15 cellular contexts compared by ENCODE assay signal in the genomic region with DNA sequence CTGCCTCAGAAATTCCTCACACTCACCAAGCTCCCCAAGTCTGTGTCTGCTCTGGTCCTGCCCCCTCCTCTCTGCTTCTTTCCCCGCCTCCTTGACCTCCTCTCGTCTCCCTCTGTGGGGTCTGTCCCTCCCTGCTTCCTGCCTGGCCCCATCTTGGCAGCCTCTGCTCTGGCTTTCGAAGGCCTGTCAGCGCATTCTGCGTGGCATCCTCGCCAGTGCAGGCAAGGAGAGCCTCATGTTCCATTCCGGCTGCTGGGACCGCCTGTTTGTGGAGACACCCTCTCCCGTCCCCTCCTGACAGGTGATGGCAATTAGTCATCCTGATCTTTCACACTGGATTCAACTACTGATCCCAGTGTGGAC. TPM values are rescaled to one million over a fixed set of nuclear protein-coding genes. Genes with fewer than 3 reads are reported as not detected.
DNase-seq lines count a peak whose midpoint lies in the region; ATAC-seq, FAIRE-seq and TF ChIP-seq lines count a peak whose summit lies in the region.
"Had no signal": no experiment of that assay in that cellular context is flagged by ENCODE, and none has a peak within 500 bp of the region (broad histone marks: within the 10 kb centered on the region; RNA-seq: fewer than 3 reads in every experiment).

No MANE protein-coding gene starts in this region.

- peak; percentile 21 to 31 for ATAC-seq in right cardiac atrium
- ATAC-seq in heart right ventricle: no peak
- ATAC-seq in HG03521 (IDR thresholded peaks at IDR 0.05; ENCODE audit: unreplicated experiment): no peak
- ATAC-seq: HepG2 had no signal

- peaks cover 28% of the 10 kb centered on the region for H3K27me3 Mint-ChIP-seq in astrocyte (ENCODE audit: low read depth, unreplicated experiment)
- peaks cover 15% of the 10 kb centered on the region for H3K27me3 Mint-ChIP-seq in nephron progenitor cell (ENCODE audit: low read depth, poor library complexity)

- H3K4me3 Mint-ChIP-seq in astrocyte (ENCODE audit: unreplicated experiment) (no peak overlapping the region), nephron progenitor cell (peak overlapping the region; percentile 70)
- H3K4me3 Mint-ChIP-seq: CD4-positive, CD25-positive, alpha-beta regulatory T cell had no signal

- H3K9me3 Mint-ChIP-seq in astrocyte (ENCODE audit: unreplicated experiment) (no peaks in the 10 kb centered on the region), nephron progenitor cell (peaks cover 5% of the 10 kb centered on the region)

- WGBS in right cardiac atrium: 54% methylated on average over 9 of the region's 9 CpGs
- 51 to 63% methylated on average over 9 of the region's 9 CpGs for WGBS in heart right ventricle, 2 donors

- no peak for DNase-seq in right cardiac atrium
- no peak for DNase-seq in heart right ventricle
- DNase-seq in astrocyte (ENCODE audit: low read depth): no peak
- DNase-seq in nephron progenitor cell: no peak
- no peak for DNase-seq in NCI-H2107 (lab: John Stamatoyannopoulos, UW)
- DNase-seq in NCI-H524 treated with DMSO at 0.1 percent for 48 hours (lab: John Stamatoyannopoulos, UW): no peak
- DNase-seq: 8988T; ACHN; Calu3; CD4-positive, CD25-positive, alpha-beta regulatory T cell; DMS 273 treated with DMSO at 0.1 percent for 48 hours; H7 had no signal

- H3K9me3 ChIP-seq in right cardiac atrium (ENCODE audit: control insufficient read depth, low read length) (no peaks in the 10 kb centered on the region), heart right ventricle (no peaks in the 10 kb centered on the region), astrocyte (ENCODE audit: insufficient read depth, low read depth, low read length) (no peaks in the 10 kb centered on the region)
- H3K9me3 ChIP-seq: BLaER1 treated with 17β-estradiol and CSF1 and Interleukin-3, amounts not matched to agents 10 nM and 100 nM had no signal

- H3K4me1 ChIP-seq in right cardiac atrium (ENCODE audit: control insufficient read depth, insufficient read depth, low read length) (no peaks in the 10 kb centered on the region), heart right ventricle (no peaks in the 10 kb centered on the region), astrocyte (ENCODE audit: insufficient read depth, low read length) (peaks cover 7% of the 10 kb centered on the region)

- H4K20me1 ChIP-seq in astrocyte (ENCODE audit: insufficient read depth, low read length): no peaks in the 10 kb centered on the region
- H4K20me1 ChIP-seq: BLaER1 treated with 17β-estradiol and CSF1 and Interleukin-3, amounts not matched to agents 10 nM and 100 nM had no signal

- H3K27me3 ChIP-seq in right cardiac atrium (ENCODE audit: control insufficient read depth, insufficient read depth) (no peaks in the 10 kb centered on the region), heart right ventricle (peaks cover 0 to 8% (median 0%) of the 10 kb centered on the region in 7 donors), astrocyte (ENCODE audit: insufficient read depth, low read length) (peaks cover 10% of the 10 kb centered on the region)
- H3K27me3 ChIP-seq: BLaER1 treated with 17β-estradiol and CSF1 and Interleukin-3, amounts not matched to agents 10 nM and 100 nM had no signal

- no peak overlapping the region for H3K4me2 ChIP-seq in astrocyte (ENCODE audit: low read length)
- H3K4me2 ChIP-seq: BLaER1 treated with 17β-estradiol and CSF1 and Interleukin-3, amounts not matched to agents 10 nM and 100 nM had no signal

- TF ChIP-seq CTCF in heart right ventricle (IDR thresholded peaks at IDR 0.05) (no peak), astrocyte (IDR thresholded peaks at IDR 0.05; ENCODE audit: insufficient read depth, low read depth, low read length) (no peak), nephron progenitor cell (IDR thresholded peaks at IDR 0.05) (no peak)

- no peak overlapping the region for H2AFZ ChIP-seq in astrocyte (ENCODE audit: low read depth, low read length)

- intact Hi-C loops in right cardiac atrium (cut with DNase I) (no loop called here), heart right ventricle (cut with DNase I) (no loop called here)

- H3K36me3 ChIP-seq in heart right ventricle: no peaks in the 10 kb centered on the region
- no peaks in the 10 kb centered on the region for H3K36me3 ChIP-seq in astrocyte (ENCODE audit: insufficient read depth, low read length)
- H3K36me3 ChIP-seq: BLaER1 treated with 17β-estradiol and CSF1 and Interleukin-3, amounts not matched to agents 10 nM and 100 nM had no signal

- H3K79me2 ChIP-seq in astrocyte (ENCODE audit: insufficient read depth, low read length): no peaks in the 10 kb centered on the region

- peak overlapping the region; percentile 6 for H3K27ac Mint-ChIP-seq in astrocyte (ENCODE audit: unreplicated experiment)
- H3K27ac Mint-ChIP-seq in nephron progenitor cell: peak overlapping the region; percentile 86
- H3K27ac Mint-ChIP-seq: CD4-positive, CD25-positive, alpha-beta regulatory T cell had no signal

- H3K36me3 Mint-ChIP-seq in astrocyte (ENCODE audit: low read depth, unreplicated experiment) (peaks cover 2% of the 10 kb centered on the region), nephron progenitor cell (ENCODE audit: low read depth) (no peaks in the 10 kb centered on the region)
- H3K36me3 Mint-ChIP-seq: CD4-positive, CD25-positive, alpha-beta regulatory T cell had no signal

- peaks cover 9% of the 10 kb centered on the region for H3K4me1 Mint-ChIP-seq in astrocyte (ENCODE audit: low read depth, unreplicated experiment)
- peaks cover 62% of the 10 kb centered on the region for H3K4me1 Mint-ChIP-seq in nephron progenitor cell
- H3K4me1 Mint-ChIP-seq: CD4-positive, CD25-positive, alpha-beta regulatory T cell had no signal

- no peak for FAIRE-seq in astrocyte (lab: Jason Lieb, UNC)
- FAIRE-seq: HepG2 had no signal

- H3K9ac ChIP-seq in astrocyte (ENCODE audit: low read length): no peak overlapping the region
- H3K9ac ChIP-seq: BLaER1 treated with 17β-estradiol and CSF1 and Interleukin-3, amounts not matched to agents 10 nM and 100 nM had no signal

- H3K4me3 ChIP-seq in right cardiac atrium (ENCODE audit: low read length) (no peak overlapping the region), heart right ventricle (no peak overlapping the region), astrocyte (ENCODE audit: insufficient read depth, low read depth, low read length) (no peak overlapping the region)
- H3K4me3 ChIP-seq: BLaER1 treated with 17β-estradiol and CSF1 and Interleukin-3, amounts not matched to agents 10 nM and 100 nM had no signal

- H3K27ac ChIP-seq in right cardiac atrium (ENCODE audit: low read length): no peak overlapping the region
- no peak overlapping the region for H3K27ac ChIP-seq in heart right ventricle
- H3K27ac ChIP-seq in astrocyte (ENCODE audit: low read depth, low read length): no peak overlapping the region
- H3K27ac ChIP-seq: BLaER1 treated with 17β-estradiol and CSF1 and Interleukin-3, amounts not matched to agents 10 nM and 100 nM had no signal

RNA-seq across cellular contexts. Expression of a gene that starts 51.7 kb away (rescaled TPM):
- total RNA-seq in right cardiac atrium (10 to 100 TPM in 2 of 4 donors, 1 to 10 TPM in 2; 4.4 to 13.7 (median 10.4) TPM), heart right ventricle (1 to 10 TPM in 9 of 10 donors, under 1 TPM in 1; 0.70 to 6.8 (median 2.9) TPM), astrocyte (0.65 and 0.86 TPM in 2 replicates)
- polyA plus RNA-seq in right cardiac atrium (6.8 TPM), heart right ventricle (1 to 10 TPM; 2.1 to 2.5 TPM)
- total RNA-seq: CD4-positive, CD25-positive, alpha-beta regulatory T cell; HepG2 had no signal
- polyA plus RNA-seq: CD4-positive, CD25-positive, alpha-beta regulatory T cell had no signal

Comparison
In these comparisons a context has a peak if more than half of its experiments do, and no peak if none do; other contexts are left out.
1. ATAC-seq: peak in right cardiac atrium (2 of 2); none in heart right ventricle (0 of 8) and HG03521 (single experiment).